Comparison of ENCODE assay signal across 14 cellular contexts in the genomic region with DNA sequence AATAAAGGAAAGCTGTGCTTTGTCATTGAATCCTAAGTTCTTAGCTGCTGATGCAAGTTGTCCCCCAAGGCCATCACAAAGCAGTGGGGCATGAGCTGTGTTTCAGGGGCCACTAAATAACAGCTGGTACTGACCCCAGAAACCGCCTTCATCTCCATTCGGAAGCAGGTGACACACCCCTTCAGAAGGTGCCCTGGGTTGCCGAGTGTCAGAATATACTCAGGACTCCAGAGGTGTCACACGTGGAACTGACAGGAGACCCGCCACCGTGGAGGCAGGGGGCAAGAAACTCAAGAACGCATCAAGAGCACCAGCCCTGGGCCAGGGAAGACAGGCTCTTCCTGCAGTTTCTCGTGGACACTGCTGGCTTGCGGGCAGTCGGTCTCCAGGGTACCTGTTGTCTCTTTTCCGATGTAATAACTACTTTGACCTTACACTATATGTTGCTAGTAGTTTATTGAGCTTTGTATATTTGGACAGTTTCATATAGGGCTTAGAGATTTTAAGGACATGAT. TPM values are rescaled to one million over a fixed set of nuclear protein-coding genes. Genes with fewer than 3 reads are reported as not detected.
A peak's percentile ranks its signal among the peaks of the same experiment; 100 is the strongest.
DNase-seq lines count a peak whose midpoint lies in the region; TF ChIP-seq lines count a peak whose summit lies in the region.
"Had no signal": no experiment of that assay in that cellular context is flagged by ENCODE, and none has a peak within 500 bp of the region (broad histone marks: within the 10 kb centered on the region; RNA-seq: fewer than 3 reads in every experiment).

No MANE protein-coding gene starts in this region.

- no peaks in the 10 kb centered on the region for H3K9me3 ChIP-seq in Caco-2
- H3K9me3 ChIP-seq in liver (ENCODE audit: control insufficient read depth in 4 of 4, low read length in 3 of 4), result no peaks in the 10 kb centered on the region
- H3K9me3 ChIP-seq: BLaER1 had no signal

- H3K9ac ChIP-seq in liver (ENCODE audit: low read depth in 1 of 2, low read length in 2 of 2), result no peak overlapping the region
- H3K9ac ChIP-seq: BLaER1, GM23248 had no signal

- POLR2A ChIA-PET in Caco-2 (lab: Charles Lee), result no interaction called here

- 95% methylated on average over 11 of the region's 11 CpGs for WGBS in liver

- H3K4me1 ChIP-seq in Caco-2 (no peaks in the 10 kb centered on the region), liver (ENCODE audit: control insufficient read depth in 4 of 4, insufficient read depth in 4 of 4, low read length in 3 of 4) (peaks cover 4 to 61% (median 40%) of the 10 kb centered on the region in 4 donors)
- H3K4me1 ChIP-seq: BLaER1 had no signal

- H3K36me3 ChIP-seq in Caco-2 (ENCODE audit: control insufficient read depth, insufficient read depth, low read length) (peaks cover 13% of the 10 kb centered on the region), liver (ENCODE audit: control insufficient read depth in 4 of 4, insufficient read depth in 3 of 4, low read depth in 1 of 4, low read length in 3 of 4) (peaks cover 10 to 48% (median 42%) of the 10 kb centered on the region in 4 donors)

- DNase-seq in Caco-2 (no peak), caudate nucleus (lab: John Stamatoyannopoulos, UW) (no peak), T-helper 2 cell (no peak)
- no peak for DNase-seq in activated CD4-positive, alpha-beta T cell treated with anti-CD3 and anti-CD28 coated beads, Interleukin-2, amount 50 U/mL, for 1 hour
- DNase-seq in stimulated activated CD8-positive, alpha-beta memory T cell treated with anti-CD3 and anti-CD28 coated beads, Interleukin-4, amount 100 ng/mL, for 48 hours, result no peak
- DNase-seq: 8988T, AML-193, Calu3, DMS 273 treated with DMSO at 0.1 percent for 48 hours, GM23248, H9 had no signal

- CTCF ChIA-PET in Caco-2 (lab: Charles Lee), result no interaction called here

- H3K36me3 Mint-ChIP-seq in Caco-2 (ENCODE audit: insufficient read depth, unreplicated experiment), result peaks cover 92% of the 10 kb centered on the region

- intact Hi-C loops in Caco-2 (cut with micrococcal nuclease; ENCODE audit: unreplicated experiment), result no loop called here

- TF ChIP-seq CTCF in Caco-2 (IDR thresholded peaks at IDR 0.05; ENCODE audit: insufficient read depth in 1 of 2, low read depth in 1 of 2, low read length in 1 of 2, severe bottlenecking in 1 of 2, unreplicated experiment in 1 of 2) (no peak), liver (IDR thresholded peaks at IDR 0.05; ENCODE audit: low read depth, low read length, missing input control) (no peak)

- no peak overlapping the region for H3K4me3 Mint-ChIP-seq in Caco-2 (ENCODE audit: unreplicated experiment)
- H3K4me3 Mint-ChIP-seq: H9 had no signal

- no peaks in the 10 kb centered on the region for H3K4me1 Mint-ChIP-seq in Caco-2 (ENCODE audit: low read depth, unreplicated experiment)

- H3K27ac ChIP-seq in caudate nucleus (ENCODE audit: low read depth, low read length) (peak overlapping the region; percentile 80), liver (ENCODE audit: low read depth in 1 of 2, low read length in 2 of 2) (peak overlapping the region; percentile 2 to 4), temporal lobe (ENCODE audit: low read depth, low read length) (peak overlapping the region; percentile 36)
- H3K27ac ChIP-seq: BLaER1, GM23248 had no signal

- no peak overlapping the region for H3K27ac Mint-ChIP-seq in Caco-2 (ENCODE audit: unreplicated experiment)

- H3K9me3 Mint-ChIP-seq in Caco-2 (ENCODE audit: unreplicated experiment), result no peaks in the 10 kb centered on the region
- H3K9me3 Mint-ChIP-seq: H9 had no signal

- no peak overlapping the region for H3K4me3 ChIP-seq in Caco-2 (ENCODE audit: low read depth, low read length)
- no peak overlapping the region for H3K4me3 ChIP-seq in liver (ENCODE audit: low read depth in 1 of 3, low read length in 3 of 3)
- H3K4me3 ChIP-seq: BLaER1, GM23248 had no signal

- H3K27me3 Mint-ChIP-seq in Caco-2 (ENCODE audit: insufficient read depth, unreplicated experiment), result no peaks in the 10 kb centered on the region

- no peaks in the 10 kb centered on the region for H3K27me3 ChIP-seq in Caco-2 (replicated peaks; ENCODE audit: control insufficient read depth, insufficient read depth, low read length)
- H3K27me3 ChIP-seq in liver (ENCODE audit: control insufficient read depth in 4 of 4, insufficient read depth in 4 of 4, low read length in 3 of 4), result no peaks in the 10 kb centered on the region
- H3K27me3 ChIP-seq: BLaER1 had no signal

- no peak for TF ChIP-seq RAD21 in liver (IDR thresholded peaks at IDR 0.05)

- TSS peak; percentile 16 for BruUV-seq in Caco-2 (replicated peaks; lab: Mats Ljungman, UMichigan)

TF ChIP-seq in liver, 16 proteins besides CTCF, POLR2A, EP300 and RAD21:
- TF ChIP-seq HNF4G (IDR thresholded peaks at IDR 0.05), result no peak

RNA-seq across cellular contexts. Expression of a gene that starts 41.5 kb away (rescaled TPM):
- total RNA-seq in Caco-2 (2022) (109 and 114 TPM in 2 replicates), liver (100 to 1,000 TPM in 1 of 2 donors, 10 to 100 TPM in 1; 50.1 to 316 TPM), temporal lobe (18.9 TPM)
- polyA plus RNA-seq in liver, result 10 to 100 TPM; 33.2 to 55.0 TPM

Comparison
In these comparisons a context has a peak if more than half of its experiments do, and no peak if none do; other contexts are left out.
1. H3K27ac ChIP-seq: peak in every context shown above with its lines; median percentile 80 in caudate nucleus; 36 in temporal lobe; 3 in liver.